In the genomic region with DNA sequence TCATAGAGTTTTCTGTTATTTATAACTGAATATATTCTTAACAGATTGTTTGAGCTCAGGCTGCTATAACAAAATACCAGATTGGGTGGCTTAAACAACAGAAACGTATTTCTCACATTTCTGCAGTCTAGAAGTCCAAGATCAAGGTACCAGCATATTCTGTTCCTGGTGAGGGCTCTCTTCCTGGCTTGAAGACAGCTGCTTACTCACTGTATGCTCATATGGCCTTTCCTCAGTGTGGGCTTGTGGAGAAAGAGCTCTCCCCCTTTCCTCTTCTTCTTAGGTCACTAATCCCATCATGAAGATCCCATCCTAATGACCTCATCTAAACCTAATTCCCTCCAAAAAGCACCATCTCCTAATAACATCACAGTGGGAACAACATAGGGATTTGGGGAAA, we compare ENCODE assay signal across 16 cellular contexts.
A peak's percentile ranks its signal among the peaks of the same experiment; 100 is the strongest.
DNase-seq lines count a peak whose midpoint lies in the region; ATAC-seq and TF ChIP-seq lines count a peak whose summit lies in the region.
"Had no signal": no experiment of that assay in that cellular context is flagged by ENCODE, and none has a peak within 500 bp of the region (broad histone marks: within the 10 kb centered on the region; RNA-seq: fewer than 3 reads in every experiment).

No MANE protein-coding gene starts in this region.

- no peaks in the 10 kb centered on the region for H3K9me3 Mint-ChIP-seq in stimulated activated effector memory CD8-positive, alpha-beta T cell treated with anti-CD3 and anti-CD28 coated beads, Interleukin-12 subunit alpha, Interleukin-12 subunit beta, amount 100 ng/mL, for 72 hours
- H3K9me3 Mint-ChIP-seq: CD8-positive, alpha-beta T cell; HFFc6 had no signal

- no peak overlapping the region for H2AFZ ChIP-seq in IMR-90 (replicated peaks; ENCODE audit: low read length, poor library complexity)
- H2AFZ ChIP-seq in PC-3 (ENCODE audit: low read length): no peak overlapping the region
- H2AFZ ChIP-seq in trophoblast cell (ENCODE audit: insufficient read depth, low read length, poor library complexity): no peak overlapping the region

- in situ Hi-C loops in IMR-90 (cut with MboI; ENCODE audit: low sequenced_read_pairs): loop anchor here (5.0 to 10.0 kb wide), 2 partner anchors 287 to 979 kb away; no protein-coding TSS in a partner anchor

- no peaks in the 10 kb centered on the region for H4K20me1 ChIP-seq in IMR-90 (ENCODE audit: insufficient read depth, low read length)
- H4K20me1 ChIP-seq in PC-3 (ENCODE audit: low read length): no peaks in the 10 kb centered on the region

- no peak overlapping the region for H3K4me3 ChIP-seq in IMR-90 (ENCODE audit: insufficient read depth, low read depth, low read length)
- no peak overlapping the region for H3K4me3 ChIP-seq in PC-3 (ENCODE audit: low read length)
- H3K4me3 ChIP-seq in trophoblast cell (ENCODE audit: low read depth, low read length): no peak overlapping the region
- H3K4me3 ChIP-seq: SK-N-MC had no signal

- H3K56ac ChIP-seq in IMR-90 (ENCODE audit: extremely low read depth, insufficient read depth, low read length): no peak overlapping the region

- no peak overlapping the region for H3K4me3 Mint-ChIP-seq in stimulated activated effector memory CD8-positive, alpha-beta T cell treated with anti-CD3 and anti-CD28 coated beads, Interleukin-12 subunit alpha, Interleukin-12 subunit beta, amount 100 ng/mL, for 72 hours
- H3K4me3 Mint-ChIP-seq: CD8-positive, alpha-beta T cell; HFFc6 had no signal

- H2AK5ac ChIP-seq in IMR-90 (ENCODE audit: low read depth, low read length): no peak overlapping the region
- no peak overlapping the region for H2AK5ac ChIP-seq in trophoblast cell (ENCODE audit: low read length)

- H2AK9ac ChIP-seq in IMR-90 (replicated peaks; ENCODE audit: low read depth, low read length, poor library complexity): no peak overlapping the region

- no TSS peak for BruUV-seq in IMR-90 (replicated peaks; lab: Mats Ljungman, UMichigan)
- BruUV-seq in PC-3 (replicated peaks; lab: Mats Ljungman, UMichigan): no TSS peak

- ATAC-seq in IMR-90 (ENCODE audit: low read depth) (peak; percentile 30; the same call in 1 of the 2 replicates), PC-3 (peak; percentile 37)
- no peak for ATAC-seq in stimulated activated effector memory CD8-positive, alpha-beta T cell treated with anti-CD3 and anti-CD28 coated beads, Interleukin-12 subunit alpha, Interleukin-12 subunit beta, amount 100 ng/mL, for 72 hours
- ATAC-seq: CD8-positive, alpha-beta T cell; Right ventricle myocardium inferior had no signal

- dilution Hi-C loops in IMR-90 (cut with HindIII; ENCODE audit: low sequenced_read_pairs, unreplicated experiment): no loop called here

- POLR2A ChIA-PET in IMR-90 (lab: Charles Lee; ENCODE audit: unreplicated experiment): no interaction called here
- POLR2A ChIA-PET in PC-3 (lab: Charles Lee; ENCODE audit: unreplicated experiment): no interaction called here

- H3K27ac Mint-ChIP-seq in stimulated activated effector memory CD8-positive, alpha-beta T cell treated with anti-CD3 and anti-CD28 coated beads, Interleukin-12 subunit alpha, Interleukin-12 subunit beta, amount 100 ng/mL, for 72 hours: no peak overlapping the region
- H3K27ac Mint-ChIP-seq: CD8-positive, alpha-beta T cell; HFFc6 had no signal

- peaks cover 5% of the 10 kb centered on the region for H3K9me1 ChIP-seq in IMR-90 (ENCODE audit: insufficient read depth, low read length)

- peak overlapping the region; percentile 27 for H2BK5ac ChIP-seq in IMR-90 (ENCODE audit: low read depth, low read length, poor library complexity, severe bottlenecking)
- no peak overlapping the region for H2BK5ac ChIP-seq in trophoblast cell (ENCODE audit: low read depth, low read length, poor library complexity)

- H3K9me3 ChIP-seq in IMR-90 (ENCODE audit: control insufficient read depth, insufficient read depth, low read length) (no peaks in the 10 kb centered on the region), PC-3 (ENCODE audit: low read length) (no peaks in the 10 kb centered on the region), trophoblast cell (ENCODE audit: insufficient read depth, low read depth, low read length) (no peaks in the 10 kb centered on the region)

- no peak overlapping the region for H2BK12ac ChIP-seq in trophoblast cell (ENCODE audit: low read length)

- H3K79me1 ChIP-seq in IMR-90 (ENCODE audit: low read depth in 1 of 2, low read length in 2 of 2) (no peaks in the 10 kb centered on the region), trophoblast cell (ENCODE audit: low read length) (no peaks in the 10 kb centered on the region)

- TF ChIP-seq POLR2A in IMR-90 (IDR thresholded peaks at IDR 0.05; ENCODE audit: low read depth, low read length): no peak

- H3K18ac ChIP-seq in IMR-90 (ENCODE audit: low read depth, low read length) (no peak overlapping the region), trophoblast cell (ENCODE audit: low read length) (no peak overlapping the region)

- H3K79me2 ChIP-seq in PC-3 (ENCODE audit: low read length) (no peaks in the 10 kb centered on the region), trophoblast cell (ENCODE audit: control insufficient read depth, insufficient read depth, low read length, poor library complexity) (no peaks in the 10 kb centered on the region)

- no peak for TF ChIP-seq CTCF in IMR-90 (conservative IDR thresholded peaks at IDR 0.05; ENCODE audit: low read depth, low read length)
- TF ChIP-seq CTCF in PC-3 (conservative IDR thresholded peaks at IDR 0.05; ENCODE audit: low read depth, low read length): no peak

- H2BK15ac ChIP-seq in IMR-90 (ENCODE audit: low read depth, low read length): no peak overlapping the region

- H3K4me2 ChIP-seq in IMR-90 (ENCODE audit: low read depth, low read length) (no peak overlapping the region), PC-3 (ENCODE audit: low read length) (no peak overlapping the region), trophoblast cell (ENCODE audit: low read length) (no peak overlapping the region)

- intact Hi-C loops in IMR-90 (cut with micrococcal nuclease): no loop called here
- intact Hi-C loops in PC-3 (cut with micrococcal nuclease): loop anchor here (5.0 kb wide), 1 partner anchor 992 kb away; no protein-coding TSS in a partner anchor
- intact Hi-C loops in cardiac septum (cut with DNase I): loop anchor here (5.0 kb wide), 1 partner anchor 282 kb away; no protein-coding TSS in a partner anchor

- CTCF ChIA-PET in IMR-90 (lab: Yijun Ruan, JAX): interaction anchor here (1.0 kb wide), 2 partner anchors 285 to 1016 kb away, joined by 3 read pairs; no protein-coding TSS in a partner anchor
- CTCF ChIA-PET in PC-3 (lab: Charles Lee): no interaction called here

- no peak overlapping the region for H3K9ac ChIP-seq in IMR-90 (ENCODE audit: low read depth, low read length)
- H3K9ac ChIP-seq in PC-3 (ENCODE audit: low read length): no peak overlapping the region
- H3K9ac ChIP-seq in trophoblast cell (ENCODE audit: low read length): no peak overlapping the region

- H3K14ac ChIP-seq in IMR-90 (replicated peaks; ENCODE audit: low read depth, low read length) (no peak overlapping the region), trophoblast cell (ENCODE audit: low read length) (no peak overlapping the region)

- peak; percentile 84 for DNase-seq in IMR-90
- peak; percentile 8 for DNase-seq in PC-3
- peak; percentile 30 for DNase-seq in fibroblast of gingiva (ENCODE audit: low read depth)
- DNase-seq in trophoblast cell: peak; percentile 19 to 69
- DNase-seq in cardiac septum (ENCODE audit: low spot score): no peak
- DNase-seq in stimulated activated effector memory CD8-positive, alpha-beta T cell treated with anti-CD3 and anti-CD28 coated beads, Interleukin-12 subunit alpha, Interleukin-12 subunit beta, amount 100 ng/mL, for 72 hours (ENCODE audit: low spot score in 2 of 2): no peak
- no peak for DNase-seq in iPS-NIHi7 (ENCODE audit: extremely low spot score)
- DNase-seq: ACHN; CD8-positive, alpha-beta T cell; GOT3; HFFc6; Karpas-422; NCI-H1417 treated with DMSO at 0.1 percent for 48 hours; NCI-H226 had no signal

- H4K91ac ChIP-seq in IMR-90 (ENCODE audit: insufficient read depth, low read depth, low read length) (no peak overlapping the region), trophoblast cell (ENCODE audit: low read depth, low read length) (no peak overlapping the region)

- H4K8ac ChIP-seq in IMR-90 (ENCODE audit: low read depth in 2 of 2, low read length in 2 of 2) (0 out of 4 replicates have a peak overlapping the region, but pooled peaks of 1 of the 2 experiments have one; percentile 32), trophoblast cell (ENCODE audit: low read depth, low read length) (no peak overlapping the region)

- H3K4me1 Mint-ChIP-seq in stimulated activated effector memory CD8-positive, alpha-beta T cell treated with anti-CD3 and anti-CD28 coated beads, Interleukin-12 subunit alpha, Interleukin-12 subunit beta, amount 100 ng/mL, for 72 hours: no peaks in the 10 kb centered on the region

- H3K9me2 ChIP-seq in PC-3 (replicated peaks; ENCODE audit: low read length): no peaks in the 10 kb centered on the region

- 60% methylated on average over 1 of the region's 1 CpG; no CpG with 5 or more reads in 1 of the 2 experiments for WGBS in IMR-90 (ENCODE audit: extremely low coverage in 2 of 2, insufficient read length in 1 of 2), 2 experiments
- no CpG with 5 or more reads among the region's 1 CpG for WGBS in trophoblast cell (ENCODE audit: extremely low coverage, insufficient coverage, insufficient read length)

- H3K36me3 ChIP-seq in IMR-90 (ENCODE audit: control insufficient read depth, insufficient read depth, low read length) (no peaks in the 10 kb centered on the region), PC-3 (ENCODE audit: low read depth, low read length) (no peaks in the 10 kb centered on the region), trophoblast cell (ENCODE audit: control insufficient read depth in 1 of 2, insufficient read depth in 2 of 2, low read length in 2 of 2) (no peaks in the 10 kb centered on the region)

- H4K5ac ChIP-seq in IMR-90 (ENCODE audit: low read depth, low read length): no peak overlapping the region

- no peak for TF ChIP-seq RAD21 in IMR-90 (IDR thresholded peaks at IDR 0.05; ENCODE audit: low read length)

- H3K36me3 Mint-ChIP-seq in stimulated activated effector memory CD8-positive, alpha-beta T cell treated with anti-CD3 and anti-CD28 coated beads, Interleukin-12 subunit alpha, Interleukin-12 subunit beta, amount 100 ng/mL, for 72 hours: no peaks in the 10 kb centered on the region
- H3K36me3 Mint-ChIP-seq: CD8-positive, alpha-beta T cell had no signal

- no peaks in the 10 kb centered on the region for H3K27me3 ChIP-seq in IMR-90 (ENCODE audit: control insufficient read depth, insufficient read depth, low read length)
- no peaks in the 10 kb centered on the region for H3K27me3 ChIP-seq in PC-3 (ENCODE audit: low read length)
- no peaks in the 10 kb centered on the region for H3K27me3 ChIP-seq in trophoblast cell (ENCODE audit: insufficient read depth, low read length)

- no peak overlapping the region for H3K23ac ChIP-seq in IMR-90 (ENCODE audit: low read depth, low read length)
- no peak overlapping the region for H3K23ac ChIP-seq in trophoblast cell (ENCODE audit: low read length)

- H3K27ac ChIP-seq in IMR-90 (ENCODE audit: insufficient read depth, low read length): no peak overlapping the region
- no peak overlapping the region for H3K27ac ChIP-seq in PC-3 (ENCODE audit: low read length)
- no peak overlapping the region for H3K27ac ChIP-seq in trophoblast cell (ENCODE audit: low read depth, low read length)
- H3K27ac ChIP-seq: SK-N-MC had no signal

- H2BK120ac ChIP-seq in IMR-90 (ENCODE audit: low read depth, low read length): peak overlapping the region; percentile 77; the same call in 1 of the 2 replicates
- no peak overlapping the region for H2BK120ac ChIP-seq in trophoblast cell (ENCODE audit: insufficient read depth, low read length, poor library complexity)

- no peaks in the 10 kb centered on the region for H3F3A ChIP-seq in PC-3 (ENCODE audit: low read length, unreplicated experiment)

- H2BK20ac ChIP-seq in IMR-90 (ENCODE audit: low read depth, low read length): no peak overlapping the region; the same call in 1 of the 2 replicates

- H4K12ac ChIP-seq in trophoblast cell (ENCODE audit: low read depth, low read length): no peak overlapping the region

- H3K4me1 ChIP-seq in IMR-90 (ENCODE audit: control insufficient read depth, insufficient read depth, low read length): peaks cover 4% of the 10 kb centered on the region
- H3K4me1 ChIP-seq in PC-3 (ENCODE audit: insufficient read depth, low read length): no peaks in the 10 kb centered on the region
- H3K4me1 ChIP-seq in trophoblast cell (ENCODE audit: control insufficient read depth in 1 of 2, insufficient read depth in 2 of 2, low read length in 2 of 2): no peaks in the 10 kb centered on the region

- H3K4ac ChIP-seq in IMR-90 (ENCODE audit: low read depth, low read length) (no peak overlapping the region), trophoblast cell (ENCODE audit: low read depth, low read length) (no peak overlapping the region)

Comparison
In these comparisons a context has a peak if more than half of its experiments do, and no peak if none do; other contexts are left out.
1. DNase-seq: peak in IMR-90 (single experiment), PC-3 (single experiment), fibroblast of gingiva (single experiment) and trophoblast cell (2 of 2); none in cardiac septum (single experiment), stimulated activated effector memory CD8-positive, alpha-beta T cell treated with anti-CD3 and anti-CD28 coated beads, Interleukin-12 subunit alpha, Interleukin-12 subunit beta, amount 100 ng/mL, for 72 hours (0 of 2) and iPS-NIHi7 (single experiment).